In genomic region chr12:47889040-47889439, GRCh38 we compare ENCODE assay signal across 9 cellular contexts. TPM values are rescaled to one million over a fixed set of nuclear protein-coding genes. Genes with fewer than 3 reads are reported as not detected.
DNase-seq lines count a peak whose midpoint lies in the region; ATAC-seq and TF ChIP-seq lines count a peak whose summit lies in the region.
"Had no signal": no experiment of that assay in that cellular context is flagged by ENCODE, and none has a peak within 500 bp of the region (broad histone marks: within the 10 kb centered on the region; RNA-seq: fewer than 3 reads in every experiment).

No MANE protein-coding gene starts in this region.

- TF ChIP-seq CTCF in chondrocyte (IDR thresholded peaks at IDR 0.05): no peak

- peak; percentile 52 for ATAC-seq in GM18519 (IDR thresholded peaks at IDR 0.05; ENCODE audit: low FRiP score, unreplicated experiment)
- peak; percentile 34 for ATAC-seq in HG02798 (IDR thresholded peaks at IDR 0.05; ENCODE audit: poor library complexity, unreplicated experiment)
- peak; percentile 55 for ATAC-seq in T-helper 17 cell
- peak; percentile 78 to 80 for ATAC-seq in naive B cell (ENCODE audit: low read depth in 2 of 2)

- H3K9me3 Mint-ChIP-seq in naive B cell (no peaks in the 10 kb centered on the region), chondrocyte (ENCODE audit: low read depth) (no peaks in the 10 kb centered on the region)

- H3K9me3 ChIP-seq in T-helper 17 cell (ENCODE audit: control insufficient read depth, low read length, poor library complexity, severe bottlenecking): no peaks in the 10 kb centered on the region

- H3K36me3 Mint-ChIP-seq in T-helper 17 cell (ENCODE audit: low read depth) (no peaks in the 10 kb centered on the region), naive B cell (no peaks in the 10 kb centered on the region), chondrocyte (ENCODE audit: low read depth) (peaks cover 2% of the 10 kb centered on the region)

- H3K27ac Mint-ChIP-seq in T-helper 17 cell: peak overlapping the region; percentile 43
- peak overlapping the region in 2 of 6 donors; percentile 15 to 76 for H3K27ac Mint-ChIP-seq in naive B cell
- H3K27ac Mint-ChIP-seq in chondrocyte (ENCODE audit: unreplicated experiment): no peak overlapping the region

- peaks cover 27% of the 10 kb centered on the region for H3K4me1 Mint-ChIP-seq in T-helper 17 cell
- H3K4me1 Mint-ChIP-seq in naive B cell: peaks cover 12 to 21% (median 18%) of the 10 kb centered on the region in 3 donors
- H3K4me1 Mint-ChIP-seq in chondrocyte (ENCODE audit: low read depth): peaks cover 5% of the 10 kb centered on the region

- H3K27me3 Mint-ChIP-seq in T-helper 17 cell (no peaks in the 10 kb centered on the region), naive B cell (peaks cover 0 to 7% (median 4%) of the 10 kb centered on the region in 3 donors), chondrocyte (ENCODE audit: low read depth) (no peaks in the 10 kb centered on the region)

- no peak for DNase-seq in T-helper 17 cell
- no peak for DNase-seq in naive B cell
- no peak for DNase-seq in NCI-H128 (lab: John Stamatoyannopoulos, UW; ENCODE audit: unreplicated experiment)
- no peak for DNase-seq in DMS79 (lab: John Stamatoyannopoulos, UW)
- no peak for DNase-seq in occipital lobe (lab: John Stamatoyannopoulos, UW)
- no peak for DNase-seq in chondrocyte (ENCODE audit: low spot score)
- DNase-seq: NCI-H2171 had no signal

- no peak overlapping the region for H3K4me3 Mint-ChIP-seq in T-helper 17 cell
- no peak overlapping the region for H3K4me3 Mint-ChIP-seq in naive B cell
- no peak overlapping the region for H3K4me3 Mint-ChIP-seq in chondrocyte (ENCODE audit: unreplicated experiment)

RNA-seq across cellular contexts. Expression of gene VDR, which starts 15.8 kb away (rescaled TPM):
- total RNA-seq in T-helper 17 cell: 1 to 10 TPM; 1.8 to 4.5 TPM
- under 1 TPM in 2 of 6 donors, not detected in 4; 0.05 to 0.44 TPM for polyA plus RNA-seq in naive B cell (ENCODE audit: low read depth in 6 of 6)
- not detected for total RNA-seq in occipital lobe
- total RNA-seq in chondrocyte: 4.4 to 4.8 TPM (median 4.6 TPM) in 3 replicates
